In the genomic region with DNA sequence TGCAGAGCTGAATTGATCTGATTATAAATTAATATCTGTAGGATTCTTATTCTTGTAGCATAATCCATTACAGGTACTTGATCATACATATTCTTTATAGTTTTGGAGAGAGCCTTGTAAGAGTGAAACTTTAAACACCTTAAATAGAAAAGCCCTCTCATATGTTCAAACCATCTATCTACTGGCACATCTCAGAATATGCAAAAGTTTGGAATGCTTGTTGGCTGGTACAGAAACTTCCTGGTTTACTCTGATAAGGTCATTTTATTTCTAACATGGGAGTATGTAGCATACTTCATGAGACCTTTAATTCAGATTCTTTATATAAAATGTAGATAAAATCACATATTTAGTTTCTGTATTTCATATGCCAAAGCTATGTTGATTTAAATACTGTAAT, we compare ENCODE assay signal across 22 cellular contexts. TPM values are rescaled to one million over a fixed set of nuclear protein-coding genes. Genes with fewer than 3 reads are reported as not detected.
DNase-seq lines count a peak whose midpoint lies in the region; ATAC-seq lines count a peak whose summit lies in the region.
"Had no signal": no experiment of that assay in that cellular context is flagged by ENCODE, and none has a peak within 500 bp of the region (broad histone marks: within the 10 kb centered on the region; RNA-seq: fewer than 3 reads in every experiment).

No MANE protein-coding gene starts in this region.

- no peaks in the 10 kb centered on the region for H3K9me3 Mint-ChIP-seq in activated T-cell treated with anti-CD3 and anti-CD28 coated beads, Interleukin-2, amount 50 U/mL, for 72 hours
- H3K9me3 Mint-ChIP-seq in activated T-helper 2 cell treated with anti-CD3 and anti-CD28 coated beads, Interferon-gamma antibody, Interleukin-2, Interleukin-4, amounts not matched to agents 10 μg/mL and 5 μg/mL and 100 μg/mL, durations not matched to agents 14 hours and 24 hours and 36 hours, result no peaks in the 10 kb centered on the region
- H3K9me3 Mint-ChIP-seq in stimulated activated effector memory CD8-positive, alpha-beta T cell treated with anti-CD3 and anti-CD28 coated beads, Interleukin-12 subunit alpha, Interleukin-12 subunit beta, amount 100 ng/mL, for 72 hours, result no peaks in the 10 kb centered on the region
- H3K9me3 Mint-ChIP-seq: CD14-positive monocyte; CD4-positive, alpha-beta T cell; CD8-positive, alpha-beta memory T cell had no signal

- intact Hi-C loops in activated T-helper 2 cell treated with anti-CD3 and anti-CD28 coated beads, Interferon-gamma antibody, Interleukin-2, Interleukin-4, amounts not matched to agents 10 μg/mL and 5 μg/mL and 100 μg/mL, durations not matched to agents 14 hours and 24 hours and 36 hours (cut with micrococcal nuclease), result no loop called here
- intact Hi-C loops in left ventricle myocardium superior (cut with micrococcal nuclease), result no loop called here

- DNase-seq in activated T-cell treated with anti-CD3 and anti-CD28 coated beads, Interleukin-2, amount 50 U/mL, for 72 hours, result no peak
- DNase-seq in activated T-cell treated with anti-CD3 and anti-CD28 coated beads for 4 hours (no peak), left ventricle myocardium superior (no peak), T-helper 9 cell (no peak)
- DNase-seq in activated T-helper 2 cell treated with anti-CD3 and anti-CD28 coated beads, Interferon-gamma antibody, Interleukin-2, Interleukin-4, amounts not matched to agents 10 μg/mL and 5 μg/mL and 100 μg/mL, durations not matched to agents 14 hours and 24 hours and 36 hours (ENCODE audit: low spot score), result no peak
- DNase-seq in stimulated activated effector memory CD8-positive, alpha-beta T cell treated with anti-CD3 and anti-CD28 coated beads, Interleukin-12 subunit alpha, Interleukin-12 subunit beta, amount 100 ng/mL, for 72 hours (ENCODE audit: low spot score in 2 of 2), result no peak
- DNase-seq: 8988T; ACHN; AML-193; BE2C; CD4-positive, alpha-beta T cell; CD8-positive, alpha-beta memory T cell; DMS 273 treated with DMSO at 0.1 percent for 48 hours; DMS79; EL; GDM1; GM23248; H7; HCEC 1CT had no signal

- peaks cover 12 to 28% of the 10 kb centered on the region in 2 donors for H3K36me3 Mint-ChIP-seq in activated T-cell treated with anti-CD3 and anti-CD28 coated beads, Interleukin-2, amount 50 U/mL, for 72 hours (ENCODE audit: insufficient read depth in 2 of 2)
- peaks cover 64% of the 10 kb centered on the region for H3K36me3 Mint-ChIP-seq in activated T-helper 2 cell treated with anti-CD3 and anti-CD28 coated beads, Interferon-gamma antibody, Interleukin-2, Interleukin-4, amounts not matched to agents 10 μg/mL and 5 μg/mL and 100 μg/mL, durations not matched to agents 14 hours and 24 hours and 36 hours (ENCODE audit: low read depth)
- H3K36me3 Mint-ChIP-seq in stimulated activated effector memory CD8-positive, alpha-beta T cell treated with anti-CD3 and anti-CD28 coated beads, Interleukin-12 subunit alpha, Interleukin-12 subunit beta, amount 100 ng/mL, for 72 hours, result peaks cover 100% of the 10 kb centered on the region

- H3K27me3 Mint-ChIP-seq in activated T-cell treated with anti-CD3 and anti-CD28 coated beads, Interleukin-2, amount 50 U/mL, for 72 hours (ENCODE audit: low read depth), result no peaks in the 10 kb centered on the region
- no peaks in the 10 kb centered on the region for H3K27me3 Mint-ChIP-seq in activated T-helper 2 cell treated with anti-CD3 and anti-CD28 coated beads, Interferon-gamma antibody, Interleukin-2, Interleukin-4, amounts not matched to agents 10 μg/mL and 5 μg/mL and 100 μg/mL, durations not matched to agents 14 hours and 24 hours and 36 hours (ENCODE audit: low read depth)
- H3K27me3 Mint-ChIP-seq: CD4-positive, alpha-beta T cell; CD8-positive, alpha-beta memory T cell had no signal

- H3K27ac Mint-ChIP-seq in activated T-cell treated with anti-CD3 and anti-CD28 coated beads, Interleukin-2, amount 50 U/mL, for 72 hours, result peak overlapping the region; percentile 48
- peak overlapping the region; percentile 43 for H3K27ac Mint-ChIP-seq in activated T-helper 2 cell treated with anti-CD3 and anti-CD28 coated beads, Interferon-gamma antibody, Interleukin-2, Interleukin-4, amounts not matched to agents 10 μg/mL and 5 μg/mL and 100 μg/mL, durations not matched to agents 14 hours and 24 hours and 36 hours
- peak overlapping the region; percentile 16 for H3K27ac Mint-ChIP-seq in stimulated activated effector memory CD8-positive, alpha-beta T cell treated with anti-CD3 and anti-CD28 coated beads, Interleukin-12 subunit alpha, Interleukin-12 subunit beta, amount 100 ng/mL, for 72 hours

- ATAC-seq in activated T-cell treated with anti-CD3 and anti-CD28 coated beads, Interleukin-2, amount 50 U/mL, for 72 hours (replicated peaks in 1 of 2), result no peak
- no peak for ATAC-seq in stimulated activated effector memory CD8-positive, alpha-beta T cell treated with anti-CD3 and anti-CD28 coated beads, Interleukin-12 subunit alpha, Interleukin-12 subunit beta, amount 100 ng/mL, for 72 hours
- ATAC-seq in left ventricle myocardium superior, result no peak
- ATAC-seq: A549, GM12878 had no signal

- no peak overlapping the region for H3K4me3 Mint-ChIP-seq in activated T-cell treated with anti-CD3 and anti-CD28 coated beads, Interleukin-2, amount 50 U/mL, for 72 hours
- no peak overlapping the region for H3K4me3 Mint-ChIP-seq in activated T-helper 2 cell treated with anti-CD3 and anti-CD28 coated beads, Interferon-gamma antibody, Interleukin-2, Interleukin-4, amounts not matched to agents 10 μg/mL and 5 μg/mL and 100 μg/mL, durations not matched to agents 14 hours and 24 hours and 36 hours (ENCODE audit: low read depth)
- H3K4me3 Mint-ChIP-seq in stimulated activated effector memory CD8-positive, alpha-beta T cell treated with anti-CD3 and anti-CD28 coated beads, Interleukin-12 subunit alpha, Interleukin-12 subunit beta, amount 100 ng/mL, for 72 hours, result no peak overlapping the region
- H3K4me3 Mint-ChIP-seq: CD14-positive monocyte; CD4-positive, alpha-beta T cell; CD8-positive, alpha-beta memory T cell had no signal

- peaks cover 22% of the 10 kb centered on the region for H3K4me1 Mint-ChIP-seq in activated T-cell treated with anti-CD3 and anti-CD28 coated beads, Interleukin-2, amount 50 U/mL, for 72 hours (ENCODE audit: low read depth)
- H3K4me1 Mint-ChIP-seq in activated T-helper 2 cell treated with anti-CD3 and anti-CD28 coated beads, Interferon-gamma antibody, Interleukin-2, Interleukin-4, amounts not matched to agents 10 μg/mL and 5 μg/mL and 100 μg/mL, durations not matched to agents 14 hours and 24 hours and 36 hours (ENCODE audit: low read depth), result peaks cover 24% of the 10 kb centered on the region
- H3K4me1 Mint-ChIP-seq in stimulated activated effector memory CD8-positive, alpha-beta T cell treated with anti-CD3 and anti-CD28 coated beads, Interleukin-12 subunit alpha, Interleukin-12 subunit beta, amount 100 ng/mL, for 72 hours, result peaks cover 6% of the 10 kb centered on the region
- H3K4me1 Mint-ChIP-seq: CD14-positive monocyte had no signal

RNA-seq across cellular contexts. Expression of gene SELENOT, which starts 21.9 kb away (rescaled TPM):
- total RNA-seq in activated T-cell treated with anti-CD3 and anti-CD28 coated beads, Interleukin-2, amount 50 U/mL, for 72 hours, result 100 to 1,000 TPM in 1 of 2 donors, 10 to 100 TPM in 1; 95.9 to 104 TPM
- total RNA-seq in activated T-helper 2 cell treated with anti-CD3 and anti-CD28 coated beads, Interferon-gamma antibody, Interleukin-2, Interleukin-4, amounts not matched to agents 10 μg/mL and 5 μg/mL and 100 μg/mL, durations not matched to agents 14 hours and 24 hours and 36 hours, result 119 and 121 TPM in 2 replicates
- total RNA-seq in left ventricle myocardium superior, result 63.3 TPM

RNA-seq across cellular contexts. Expression of gene EIF2A, which starts 34.6 kb away (rescaled TPM):
- 100 to 1,000 TPM; 131 to 149 TPM for total RNA-seq in activated T-cell treated with anti-CD3 and anti-CD28 coated beads, Interleukin-2, amount 50 U/mL, for 72 hours
- 124 and 126 TPM in 2 replicates for total RNA-seq in activated T-helper 2 cell treated with anti-CD3 and anti-CD28 coated beads, Interferon-gamma antibody, Interleukin-2, Interleukin-4, amounts not matched to agents 10 μg/mL and 5 μg/mL and 100 μg/mL, durations not matched to agents 14 hours and 24 hours and 36 hours
- total RNA-seq in left ventricle myocardium superior, result 80.2 TPM

RNA-seq across cellular contexts. Expression of gene SERP1, which starts 34.9 kb away (rescaled TPM):
- total RNA-seq in activated T-cell treated with anti-CD3 and anti-CD28 coated beads, Interleukin-2, amount 50 U/mL, for 72 hours, result 100 to 1,000 TPM; 123 to 148 TPM
- 89.2 and 91.7 TPM in 2 replicates for total RNA-seq in activated T-helper 2 cell treated with anti-CD3 and anti-CD28 coated beads, Interferon-gamma antibody, Interleukin-2, Interleukin-4, amounts not matched to agents 10 μg/mL and 5 μg/mL and 100 μg/mL, durations not matched to agents 14 hours and 24 hours and 36 hours
- 23.0 TPM for total RNA-seq in left ventricle myocardium superior
